In the genomic region with DNA sequence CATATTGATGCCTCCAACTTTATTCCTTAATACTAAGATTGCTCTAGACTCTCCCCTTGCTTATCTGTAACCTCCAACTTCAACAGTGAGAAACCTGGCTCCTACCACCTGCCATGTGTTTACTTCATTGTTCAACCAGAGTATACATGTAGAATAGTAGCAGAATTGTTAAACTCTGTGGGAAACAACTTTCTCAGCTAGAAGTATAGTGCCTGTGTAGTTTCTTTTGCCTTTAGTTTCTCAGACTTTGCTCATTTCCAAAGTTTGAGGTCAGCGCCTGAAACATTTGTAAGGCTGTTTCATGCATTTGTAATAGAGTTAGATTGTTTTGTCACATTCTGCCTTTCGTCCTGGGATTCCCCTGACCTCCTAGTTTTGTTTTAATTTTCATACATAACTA, we compare ENCODE assay signal across 12 cellular contexts. TPM values are rescaled to one million over a fixed set of nuclear protein-coding genes. Genes with fewer than 3 reads are reported as not detected.
DNase-seq lines count a peak whose midpoint lies in the region; ATAC-seq and TF ChIP-seq lines count a peak whose summit lies in the region.
"Had no signal": no experiment of that assay in that cellular context is flagged by ENCODE, and none has a peak within 500 bp of the region (broad histone marks: within the 10 kb centered on the region; RNA-seq: fewer than 3 reads in every experiment).

No MANE protein-coding gene starts in this region.

- ATAC-seq in GM21515 (IDR thresholded peaks at IDR 0.05; ENCODE audit: unreplicated experiment) (peak; percentile 82), HG03066 (IDR thresholded peaks at IDR 0.05; ENCODE audit: low read depth, unreplicated experiment) (peak; percentile 84)
- peak; percentile 65 for ATAC-seq in stimulated activated naive CD8-positive, alpha-beta T cell treated with anti-CD3 and anti-CD28 coated beads, Interleukin-15, Interleukin-2, amounts not matched to agents 100 U/mL and 50 U/mL, for 24 hours

- H3K27me3 ChIP-seq in sigmoid colon, result no peaks in the 10 kb centered on the region
- H3K27me3 ChIP-seq in A673 (replicated peaks; ENCODE audit: insufficient read depth, low read depth, low read length, poor library complexity), result no peaks in the 10 kb centered on the region
- H3K27me3 ChIP-seq: cardiac muscle cell had no signal

- no peak overlapping the region for H3K4me3 ChIP-seq in sigmoid colon
- H3K4me3 ChIP-seq in A673 (ENCODE audit: low read depth, low read length, poor library complexity, severe bottlenecking), result no peak overlapping the region
- H3K4me3 ChIP-seq: cardiac muscle cell had no signal

- BruUV-seq in A673 (replicated peaks; lab: Mats Ljungman, UMichigan), result no TSS peak

- TF ChIP-seq CTCF in sigmoid colon (IDR thresholded peaks at IDR 0.05) (no peak), A673 (conservative IDR thresholded peaks at IDR 0.05; ENCODE audit: low read depth, low read length) (no peak)

- H3K27ac ChIP-seq in sigmoid colon (no peak overlapping the region), A673 (ENCODE audit: low read depth, low read length, poor library complexity, severe bottlenecking) (no peak overlapping the region)
- H3K27ac ChIP-seq: cardiac muscle cell had no signal

- CTCF ChIA-PET in A673 (lab: Charles Lee), result no interaction called here

- H3K4me1 ChIP-seq in sigmoid colon (no peaks in the 10 kb centered on the region), A673 (ENCODE audit: insufficient read depth, low read length, poor library complexity, severe bottlenecking) (no peaks in the 10 kb centered on the region)

- no peak for TF ChIP-seq POLR2A in sigmoid colon (IDR thresholded peaks at IDR 0.05)

- H3K9me3 ChIP-seq in sigmoid colon (no peaks in the 10 kb centered on the region), A673 (ENCODE audit: low read depth, low read length, poor library complexity, severe bottlenecking) (no peaks in the 10 kb centered on the region)

- POLR2A ChIA-PET in A673 (lab: Charles Lee; ENCODE audit: low non-redundant PET), result no interaction called here

- DNase-seq in stimulated activated CD4-positive, alpha-beta T cell treated with anti-CD3 and anti-CD28 coated beads, Interleukin-15, amount 100 ng/mL, for 24 hours, result peak; percentile 11
- no peak for DNase-seq in stimulated activated CD4-positive, alpha-beta T cell treated with anti-CD3 and anti-CD28 coated beads, Interleukin-12 subunit alpha, Interleukin-12 subunit beta, amount 100 ng/mL, for 4 hours
- no peak for DNase-seq in stimulated activated naive CD8-positive, alpha-beta T cell treated with anti-CD3 and anti-CD28 coated beads, Interleukin-15, Interleukin-2, amounts not matched to agents 100 U/mL and 50 U/mL, for 24 hours
- no peak for DNase-seq in sigmoid colon
- DNase-seq in A673 (ENCODE audit: low spot score), result no peak
- no peak for DNase-seq in Kasumi-1 (lab: John Stamatoyannopoulos, UW)
- DNase-seq: kidney glomerular epithelial cell, NCI-H1436, substantia nigra had no signal

- WGBS in sigmoid colon, 2 donors, result 77 to 80% methylated on average over 2 of the region's 2 CpGs

- intact Hi-C loops in sigmoid colon (cut with DNase I), result no loop called here
- intact Hi-C loops in A673 (cut with micrococcal nuclease; ENCODE audit: unreplicated experiment), result no loop called here

- TF ChIP-seq EP300 in sigmoid colon (IDR thresholded peaks at IDR 0.05), result no peak

- H3K36me3 ChIP-seq in sigmoid colon, result no peaks in the 10 kb centered on the region
- no peaks in the 10 kb centered on the region for H3K36me3 ChIP-seq in A673 (ENCODE audit: insufficient read depth, low read length, poor library complexity, severe bottlenecking)
- H3K36me3 ChIP-seq: cardiac muscle cell had no signal

RNA-seq across cellular contexts. Expression of gene HECA, which starts 34.9 kb away (rescaled TPM):
- total RNA-seq in sigmoid colon, result 10 to 100 TPM; 33.5 to 42.1 (median 35.6) TPM
- polyA plus RNA-seq in sigmoid colon, result 10 to 100 TPM; 16.7 to 20.8 (median 18.0) TPM
- 14.3 and 15.3 TPM in 2 replicates for total RNA-seq in A673 (2021)
